ENCODE assay signal across 16 cellular contexts in genomic region chr5:168110384-168110783, GRCh38.
DNase-seq lines count a peak whose midpoint lies in the region; ATAC-seq and TF ChIP-seq lines count a peak whose summit lies in the region.
"Had no signal": no experiment of that assay in that cellular context is flagged by ENCODE, and none has a peak within 500 bp of the region (broad histone marks: within the 10 kb centered on the region; RNA-seq: fewer than 3 reads in every experiment).

No MANE protein-coding gene starts in this region.

- no peak overlapping the region for H3K9ac ChIP-seq in mesendoderm (ENCODE audit: low read length)
- H3K9ac ChIP-seq: BLaER1 treated with 17β-estradiol and CSF1 and Interleukin-3, amounts not matched to agents 10 nM and 100 nM had no signal

- no peak overlapping the region for H4K5ac ChIP-seq in mesendoderm (ENCODE audit: low read length)

- H3K36me3 ChIP-seq in mesendoderm (ENCODE audit: control insufficient read depth, insufficient read depth, low read length) = no peaks in the 10 kb centered on the region
- H3K36me3 ChIP-seq: HAP-1 had no signal

- no peak for ATAC-seq in GM18519 (IDR thresholded peaks at IDR 0.05; ENCODE audit: low FRiP score, unreplicated experiment)
- ATAC-seq: A549; CD8-positive, alpha-beta T cell had no signal

- no CpG with 5 or more reads among the region's 5 CpGs for WGBS in mesendoderm (ENCODE audit: extremely low coverage, insufficient coverage, low lambda C conversion rate)

- TF ChIP-seq CTCF in GM10266 (IDR thresholded peaks at IDR 0.05; ENCODE audit: control insufficient read depth, insufficient read depth, low read depth, missing control alignments) = no peak

- no peak overlapping the region for H3K18ac ChIP-seq in mesendoderm (ENCODE audit: low read length)

- no peak overlapping the region for H4K8ac ChIP-seq in mesendoderm (ENCODE audit: low read depth, low read length)

- H3K79me2 ChIP-seq in mesendoderm (ENCODE audit: control insufficient read depth, insufficient read depth, low read length) = no peaks in the 10 kb centered on the region

- H2BK15ac ChIP-seq in mesendoderm (replicated peaks; ENCODE audit: low read depth) = no peak overlapping the region

- H2BK120ac ChIP-seq in mesendoderm (ENCODE audit: low read depth, low read length) = no peak overlapping the region

- no peak overlapping the region for H3K56ac ChIP-seq in mesendoderm (ENCODE audit: low read length)

- no peak overlapping the region for H3K4ac ChIP-seq in mesendoderm (ENCODE audit: low read depth, low read length)

- no peaks in the 10 kb centered on the region for H3K79me1 ChIP-seq in mesendoderm (ENCODE audit: low read length)

- no peaks in the 10 kb centered on the region for H3K4me1 ChIP-seq in mesendoderm (ENCODE audit: control insufficient read depth, low read depth, low read length)
- H3K4me1 ChIP-seq: HAP-1 had no signal

- no peak overlapping the region for H2BK5ac ChIP-seq in mesendoderm (ENCODE audit: low read length)

- no peaks in the 10 kb centered on the region for H3K27me3 ChIP-seq in mesendoderm (ENCODE audit: insufficient read depth, low read length, poor library complexity)
- H3K27me3 ChIP-seq: BLaER1 treated with 17β-estradiol and CSF1 and Interleukin-3, amounts not matched to agents 10 nM and 100 nM had no signal

- no peak overlapping the region for H3K4me2 ChIP-seq in mesendoderm (ENCODE audit: low read length)
- H3K4me2 ChIP-seq: A549; BLaER1 treated with 17β-estradiol and CSF1 and Interleukin-3, amounts not matched to agents 10 nM and 100 nM had no signal

- no peak overlapping the region for H3K4me3 ChIP-seq in mesendoderm (ENCODE audit: low read length)
- H3K4me3 ChIP-seq: A549; BLaER1 treated with 17β-estradiol and CSF1 and Interleukin-3, amounts not matched to agents 10 nM and 100 nM; HAP-1 had no signal

- DNase-seq in NCI-H82 (lab: John Stamatoyannopoulos, UW) (peak; percentile 21), NCI-H82 treated with DMSO at 0.1 percent for 48 hours (lab: John Stamatoyannopoulos, UW; ENCODE audit: unreplicated experiment) (no peak), cerebellar cortex (ENCODE audit: low spot score) (peak; percentile 31), mesendoderm (peak; percentile 47), GM10266 (ENCODE audit: extremely low spot score) (no peak)
- DNase-seq in stimulated activated CD4-positive, alpha-beta T cell treated with anti-CD3 and anti-CD28 coated beads, Interleukin-4, amount 100 ng/mL, for 4 hours = no peak
- DNase-seq: Calu3; CD8-positive, alpha-beta T cell; DMS79 treated with DMSO at 0.1 percent for 48 hours; GF-D8 had no signal

- no peak overlapping the region for H2AK5ac ChIP-seq in mesendoderm (ENCODE audit: low read length)

- H3K27ac ChIP-seq in mesendoderm (ENCODE audit: low read depth, low read length) = no peak overlapping the region
- H3K27ac ChIP-seq: 22Rv1; A549; BLaER1 treated with 17β-estradiol and CSF1 and Interleukin-3, amounts not matched to agents 10 nM and 100 nM; HL-60 had no signal

- H3K23ac ChIP-seq in mesendoderm (ENCODE audit: low read length) = no peak overlapping the region

Comparison
In these comparisons a context has a peak if more than half of its experiments do, and no peak if none do; other contexts are left out.
1. DNase-seq: peak in NCI-H82 (single experiment), cerebellar cortex (single experiment) and mesendoderm (single experiment); none in NCI-H82 treated with DMSO at 0.1 percent for 48 hours (single experiment), GM10266 (single experiment) and stimulated activated CD4-positive, alpha-beta T cell treated with anti-CD3 and anti-CD28 coated beads, Interleukin-4, amount 100 ng/mL, for 4 hours (0 of 2).